12 cellular contexts compared by ENCODE assay signal in genomic region chr12:92055877-92056276, GRCh38.
A peak's percentile ranks its signal among the peaks of the same experiment; 100 is the strongest.
DNase-seq lines count a peak whose midpoint lies in the region; ATAC-seq and TF ChIP-seq lines count a peak whose summit lies in the region.
"Had no signal": no experiment of that assay in that cellular context is flagged by ENCODE, and none has a peak within 500 bp of the region (broad histone marks: within the 10 kb centered on the region; RNA-seq: fewer than 3 reads in every experiment).

No MANE protein-coding gene starts in this region.

- in situ Hi-C loops in gastrocnemius medialis (cut with MboI; ENCODE audit: low sequenced_read_pairs in 4 of 4), result no loop called here

- H3K9me3 ChIP-seq in MM.1S (replicated peaks; ENCODE audit: insufficient read depth, low read length) (no peaks in the 10 kb centered on the region), colonic mucosa (no peaks in the 10 kb centered on the region), gastrocnemius medialis (no peaks in the 10 kb centered on the region)
- H3K9me3 ChIP-seq: psoas muscle had no signal

- H3K9me2 ChIP-seq in MM.1S (replicated peaks; ENCODE audit: insufficient read depth, low read length), result no peaks in the 10 kb centered on the region

- H3K4me3 ChIP-seq in MM.1S (ENCODE audit: low read length), result no peak overlapping the region
- H3K4me3 ChIP-seq in colonic mucosa, result no peak overlapping the region
- H3K4me3 ChIP-seq in gastrocnemius medialis, result no peak overlapping the region
- H3K4me3 ChIP-seq: psoas muscle had no signal

- peaks cover 51% of the 10 kb centered on the region for H3K4me1 Mint-ChIP-seq in activated CD8-positive, alpha-beta T cell treated with anti-CD3 and anti-CD28 coated beads, Interleukin-2, amount 10 ng/mL, durations not matched to agents 7 days and 5 days (ENCODE audit: low read depth)

- no peaks in the 10 kb centered on the region for H4K20me1 ChIP-seq in MM.1S (ENCODE audit: insufficient read depth, low read length)

- no peaks in the 10 kb centered on the region for H3K9me3 Mint-ChIP-seq in activated CD8-positive, alpha-beta T cell treated with anti-CD3 and anti-CD28 coated beads, Interleukin-2, amount 10 ng/mL, durations not matched to agents 7 days and 5 days (ENCODE audit: insufficient read depth)

- peaks cover 55% of the 10 kb centered on the region for H3K4me1 ChIP-seq in MM.1S (ENCODE audit: low read length)
- H3K4me1 ChIP-seq in colonic mucosa, result no peaks in the 10 kb centered on the region
- H3K4me1 ChIP-seq in gastrocnemius medialis, result no peaks in the 10 kb centered on the region
- H3K4me1 ChIP-seq: psoas muscle had no signal

- H3K27ac ChIP-seq in MM.1S (ENCODE audit: low read length) (peak overlapping the region; percentile 26; the same call in 1 of the 2 replicates), colonic mucosa (no peak overlapping the region), gastrocnemius medialis (no peak overlapping the region)
- H3K27ac ChIP-seq: psoas muscle had no signal

- H3K27ac Mint-ChIP-seq in activated CD8-positive, alpha-beta T cell treated with anti-CD3 and anti-CD28 coated beads, Interleukin-2, amount 10 ng/mL, durations not matched to agents 7 days and 5 days, result peak overlapping the region; percentile 76

- no peak for TF ChIP-seq POLR2A in gastrocnemius medialis (IDR thresholded peaks at IDR 0.05)

- no peaks in the 10 kb centered on the region for H3K27me3 Mint-ChIP-seq in activated CD8-positive, alpha-beta T cell treated with anti-CD3 and anti-CD28 coated beads, Interleukin-2, amount 10 ng/mL, durations not matched to agents 7 days and 5 days (ENCODE audit: low read depth)

- POLR2A ChIA-PET in activated CD8-positive, alpha-beta T cell treated with anti-CD3 and anti-CD28 coated beads, Interleukin-2, amount 10 ng/mL, durations not matched to agents 7 days and 5 days (lab: Charles Lee), result interaction anchor here (1.0 kb wide), 1 partner anchor 88 kb away, joined by 3 read pairs; no protein-coding TSS in a partner anchor

- H3K9ac ChIP-seq in MM.1S (ENCODE audit: low read length) (no peak overlapping the region), colonic mucosa (ENCODE audit: low read depth in 2 of 2, low read length in 2 of 2) (no peak overlapping the region)

- peaks cover 22% of the 10 kb centered on the region for H3F3A ChIP-seq in MM.1S (ENCODE audit: insufficient read depth, low read length)

- H3K36me3 ChIP-seq in MM.1S (replicated peaks; ENCODE audit: insufficient read depth, low read length) (no peaks in the 10 kb centered on the region), colonic mucosa (no peaks in the 10 kb centered on the region), gastrocnemius medialis (no peaks in the 10 kb centered on the region)

- TF ChIP-seq CTCF in MM.1S (IDR thresholded peaks at IDR 0.05; ENCODE audit: low read length) (no peak), colonic mucosa (IDR thresholded peaks at IDR 0.05) (no peak), gastrocnemius medialis (IDR thresholded peaks at IDR 0.05 in 4 of 5, conservative IDR thresholded peaks at IDR 0.05 in 1 of 5) (no peak)

- DNase-seq in MM.1S, result peak; percentile 36
- DNase-seq in activated CD8-positive, alpha-beta T cell treated with anti-CD3 and anti-CD28 coated beads, Interleukin-2, amount 10 ng/mL, durations not matched to agents 7 days and 5 days, result peak; percentile 66
- DNase-seq in colonic mucosa, result peak; percentile 64
- DNase-seq in stimulated activated CD8-positive, alpha-beta memory T cell treated with anti-CD3 and anti-CD28 coated beads, Interleukin-15, amount 100 ng/mL, for 4 hours (ENCODE audit: low read depth in 2 of 2), result peak; percentile 15 to 63
- DNase-seq in NK-92 treated with Interleukin-12 subunit alpha and Interleukin-12 subunit beta, amount 100 ng/mL, for 24 hours (lab: John Stamatoyannopoulos, UW), result no peak
- DNase-seq in mesenteric fat pad (ENCODE audit: low spot score), result no peak
- DNase-seq in gastrocnemius medialis, result no peak
- DNase-seq: left cardiac atrium, NCI-H2029 treated with DMSO at 0.1 percent for 48 hours, psoas muscle, Right ventricle myocardium superior had no signal

- intact Hi-C loops in colonic mucosa (cut with DNase I), result no loop called here
- intact Hi-C loops in gastrocnemius medialis (cut with DNase I; ENCODE audit: low total_unique reads), result no loop called here

- H3K4me3 Mint-ChIP-seq in activated CD8-positive, alpha-beta T cell treated with anti-CD3 and anti-CD28 coated beads, Interleukin-2, amount 10 ng/mL, durations not matched to agents 7 days and 5 days, result peak overlapping the region; percentile 16

- no peaks in the 10 kb centered on the region for H3K27me3 ChIP-seq in MM.1S (replicated peaks; ENCODE audit: insufficient read depth, low read length)
- H3K27me3 ChIP-seq in colonic mucosa, result no peaks in the 10 kb centered on the region
- H3K27me3 ChIP-seq in gastrocnemius medialis, result no peaks in the 10 kb centered on the region

- CTCF ChIA-PET in activated CD8-positive, alpha-beta T cell treated with anti-CD3 and anti-CD28 coated beads, Interleukin-2, amount 10 ng/mL, durations not matched to agents 7 days and 5 days (lab: Charles Lee), result interaction anchor here (0.9 to 2.4 kb wide), 2 partner anchors 14 to 25 kb away, joined by 4 to 14 read pairs; no protein-coding TSS in a partner anchor

- peak overlapping the region; percentile 26 for H3K4me2 ChIP-seq in MM.1S (ENCODE audit: low read depth, low read length)

- ATAC-seq in activated CD8-positive, alpha-beta T cell treated with anti-CD3 and anti-CD28 coated beads, Interleukin-2, amount 10 ng/mL, durations not matched to agents 7 days and 5 days, result peak; percentile 93
- ATAC-seq in gastrocnemius medialis, result no peak
- ATAC-seq in HG02571 (IDR thresholded peaks at IDR 0.05; ENCODE audit: unreplicated experiment), result no peak
- ATAC-seq: left cardiac atrium, psoas muscle had no signal

- H3K36me3 Mint-ChIP-seq in activated CD8-positive, alpha-beta T cell treated with anti-CD3 and anti-CD28 coated beads, Interleukin-2, amount 10 ng/mL, durations not matched to agents 7 days and 5 days (ENCODE audit: low read depth), result peaks cover 19% of the 10 kb centered on the region

- no peak overlapping the region for H2AFZ ChIP-seq in MM.1S (ENCODE audit: low read length)

- H3K79me2 ChIP-seq in MM.1S (ENCODE audit: low read length), result no peaks in the 10 kb centered on the region

Comparison
In these comparisons a context has a peak if more than half of its experiments do, and no peak if none do; other contexts are left out.
1. DNase-seq: peak in MM.1S (single experiment), activated CD8-positive, alpha-beta T cell treated with anti-CD3 and anti-CD28 coated beads, Interleukin-2, amount 10 ng/mL, durations not matched to agents 7 days and 5 days (single experiment), colonic mucosa (single experiment) and stimulated activated CD8-positive, alpha-beta memory T cell treated with anti-CD3 and anti-CD28 coated beads, Interleukin-15, amount 100 ng/mL, for 4 hours (2 of 2); none in NK-92 treated with Interleukin-12 subunit alpha and Interleukin-12 subunit beta, amount 100 ng/mL, for 24 hours (single experiment), mesenteric fat pad (single experiment) and gastrocnemius medialis (0 of 2).